In the genomic region with DNA sequence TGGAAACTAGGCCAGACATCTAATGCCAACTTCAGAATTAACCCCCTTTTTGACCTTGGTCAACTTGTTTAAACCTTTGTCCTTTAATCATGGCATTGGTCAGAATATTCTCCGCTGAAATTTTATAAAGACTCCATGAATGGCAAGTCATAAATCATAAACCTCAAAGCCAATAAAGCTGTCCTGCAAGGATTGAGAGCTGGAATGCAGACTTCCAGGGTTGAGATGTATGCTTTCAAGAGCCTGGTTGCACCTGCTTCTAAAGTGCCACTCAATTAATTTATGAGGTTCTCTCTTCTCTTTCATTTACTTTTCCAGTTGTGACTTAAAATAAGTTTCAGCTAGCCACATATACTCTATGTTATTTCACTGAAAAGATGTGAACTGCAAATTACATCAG, we compare ENCODE assay signal across 19 cellular contexts.
"Had no signal": no experiment of that assay in that cellular context is flagged by ENCODE, and none has a peak within 500 bp of the region (broad histone marks: within the 10 kb centered on the region; RNA-seq: fewer than 3 reads in every experiment).

No MANE protein-coding gene starts in this region.

- DNase-seq: KBM-7, MG63, NCI-H1092 treated with DMSO at 0.1 percent for 48 hours, NCI-H1417, NCI-H1436 treated with DMSO at 0.1 percent for 48 hours, NCI-H1694, NCI-H187 treated with DMSO at 0.1 percent for 48 hours, NCI-H2029 treated with DMSO at 0.1 percent for 48 hours, NCI-H2171 treated with DMSO at 0.1 percent for 48 hours, NCI-H345, NCI-H446 treated with DMSO at 0.1 percent for 48 hours, NCI-H510A treated with DMSO at 0.1 percent for 48 hours, NCI-H526 treated with DMSO at 0.1 percent for 48 hours, NCI-H774, Right ventricle myocardium superior, RPMI8226, SIG-M5 had no signal

- H3K36me3 ChIP-seq: MG63, SJSA1 had no signal

- H3K4me1 ChIP-seq: SJSA1 had no signal

- H3K27ac ChIP-seq: SJSA1, SK-N-MC had no signal

- H3K27me3 ChIP-seq: MG63, SJSA1 had no signal

- H3K9me3 ChIP-seq: MG63, SJSA1 had no signal

- H3K4me3 ChIP-seq: MG63, SJSA1, SK-N-MC had no signal
